Comparison of ENCODE assay signal across 9 cellular contexts in the genomic region with DNA sequence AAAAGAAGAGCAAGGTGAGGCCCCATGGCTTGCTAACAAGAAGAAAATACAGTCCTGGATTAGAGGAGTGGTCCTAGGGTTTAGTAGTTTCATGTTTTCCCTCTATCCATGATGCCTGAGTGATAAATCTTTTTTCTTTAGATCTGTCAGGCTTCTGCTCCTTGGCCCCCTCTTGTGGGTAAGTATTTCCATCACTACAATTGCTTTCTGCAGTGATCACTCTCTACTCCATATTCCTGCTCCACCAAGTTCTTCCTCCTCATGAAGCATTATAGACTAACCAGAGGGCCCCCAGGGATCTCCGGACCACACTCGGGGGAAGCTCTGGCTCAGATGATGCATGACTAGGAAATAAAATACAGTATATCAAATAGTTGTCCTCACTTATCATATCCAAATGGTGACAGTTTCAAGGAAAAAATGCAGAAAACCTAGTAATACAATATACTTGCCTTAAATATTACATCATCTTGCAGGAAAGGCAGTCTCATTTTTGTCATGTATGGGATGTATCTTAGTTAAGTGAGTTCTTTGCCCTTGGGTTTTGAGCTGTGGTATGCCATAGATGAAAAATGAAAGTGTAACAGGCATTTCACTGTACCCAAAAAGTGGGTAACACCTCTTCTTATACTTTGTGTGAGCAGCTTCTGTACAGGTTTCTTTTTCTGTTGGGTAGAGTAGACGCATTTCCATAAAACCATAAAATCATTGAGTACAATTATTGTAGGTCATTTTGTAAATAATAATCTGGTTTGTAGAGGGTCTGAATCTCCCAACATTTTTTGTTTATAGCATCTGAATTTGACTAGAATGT.
DNase-seq lines count a peak whose midpoint lies in the region; ATAC-seq and TF ChIP-seq lines count a peak whose summit lies in the region.
"Had no signal": no experiment of that assay in that cellular context is flagged by ENCODE, and none has a peak within 500 bp of the region (broad histone marks: within the 10 kb centered on the region; RNA-seq: fewer than 3 reads in every experiment).

No MANE protein-coding gene starts in this region.

- H3K27me3 ChIP-seq in DOHH2 (ENCODE audit: control insufficient read depth, low read length): no peaks in the 10 kb centered on the region

- H3K4me3 ChIP-seq in DOHH2 (ENCODE audit: low read length): no peak overlapping the region

- H3K36me3 ChIP-seq in DOHH2 (ENCODE audit: control insufficient read depth, low read length): no peaks in the 10 kb centered on the region

- no peaks in the 10 kb centered on the region for H3K9me2 ChIP-seq in DOHH2 (replicated peaks; ENCODE audit: control insufficient read depth, low read length)

- TF ChIP-seq CTCF in DOHH2 (IDR thresholded peaks at IDR 0.05; ENCODE audit: low read depth, low read length, poor library complexity, severe bottlenecking): peak; percentile 42

- H3F3A ChIP-seq in DOHH2 (ENCODE audit: control insufficient read depth, insufficient read depth): no peaks in the 10 kb centered on the region

- ATAC-seq in GM21423 (IDR thresholded peaks at IDR 0.05; ENCODE audit: unreplicated experiment) (no peak), HG03139 (IDR thresholded peaks at IDR 0.05; ENCODE audit: unreplicated experiment) (no peak), HG03354 (IDR thresholded peaks at IDR 0.05; ENCODE audit: poor library complexity, severe bottlenecking, unreplicated experiment) (no peak)

- H3K4me1 ChIP-seq in DOHH2 (ENCODE audit: control insufficient read depth, low read length): no peaks in the 10 kb centered on the region

- H4K20me1 ChIP-seq in DOHH2 (ENCODE audit: control insufficient read depth, insufficient read depth, low read depth, low read length): no peaks in the 10 kb centered on the region

- DNase-seq in HT1080 (ENCODE audit: low read depth): peak; percentile 40
- DNase-seq in astrocyte of the hippocampus (ENCODE audit: low read depth, low spot score): peak; percentile 60
- peak; percentile 32 for DNase-seq in medulla oblongata (ENCODE audit: extremely low spot score)
- DNase-seq in DMS79 treated with DMSO at 0.1 percent for 48 hours (lab: John Stamatoyannopoulos, UW): no peak
- DNase-seq: naive B cell had no signal

- H3K9me3 ChIP-seq in DOHH2 (ENCODE audit: control insufficient read depth, insufficient read depth, low read length): no peaks in the 10 kb centered on the region

- H3K79me2 ChIP-seq in DOHH2 (ENCODE audit: control insufficient read depth, low read length): no peaks in the 10 kb centered on the region

- H3K27ac ChIP-seq in DOHH2 (ENCODE audit: low read depth, low read length): no peak overlapping the region

- no peak overlapping the region for H3K4me2 ChIP-seq in DOHH2 (ENCODE audit: low read length)
